In genomic region chr5:181107699-181108098, GRCh38 we compare ENCODE assay signal across 1 cellular context.
TF ChIP-seq lines count a peak whose summit lies in the region.

No MANE protein-coding gene starts in this region.

TF ChIP-seq in K562, 482 proteins besides CTCF, POLR2A, EP300 and RAD21 (continued from another document and continues in another):
- no peak for TF ChIP-seq BCLAF1 (IDR thresholded peaks at IDR 0.05; ENCODE audit: borderline replicate concordance in 1 of 2, control insufficient read depth in 1 of 2, low read depth in 2 of 2, low read length in 1 of 2)
- TF ChIP-seq CBFA2T2 (conservative IDR thresholded peaks at IDR 0.05) = peak; percentile 83
- no peak for TF ChIP-seq ZNF717 (CRISPR knock-in tag; IDR thresholded peaks at IDR 0.05)
- no peak for TF ChIP-seq MEIS2 (IDR thresholded peaks at IDR 0.05; ENCODE audit: partially characterized antibody)
- TF ChIP-seq SMARCB1 (IDR thresholded peaks at IDR 0.05; ENCODE audit: insufficient read length, low read depth) = no peak
- TF ChIP-seq VEZF1 (CRISPR knock-in tag; IDR thresholded peaks at IDR 0.05) = no peak
- no peak for TF ChIP-seq LARP7 (IDR thresholded peaks at IDR 0.05)
- no peak for TF ChIP-seq GABPA (tag; conservative IDR thresholded peaks at IDR 0.05; ENCODE audit: low read depth)
- no peak for TF ChIP-seq HLTF (IDR thresholded peaks at IDR 0.05)
- 0 out of 2 replicates have a peak, but pooled peaks have one; percentile 24 for TF ChIP-seq ZEB2 (IDR thresholded peaks at IDR 0.05)
- no peak for TF ChIP-seq ETV1 (tag; conservative IDR thresholded peaks at IDR 0.05; ENCODE audit: low read depth)
- no peak for TF ChIP-seq SAFB2 (IDR thresholded peaks at IDR 0.05; ENCODE audit: borderline replicate concordance, low read depth, low read length, severe bottlenecking)
- no peak for TF ChIP-seq BCL6 (CRISPR knock-in tag; IDR thresholded peaks at IDR 0.05)
- no peak for TF ChIP-seq NFXL1 (CRISPR knock-in tag; IDR thresholded peaks at IDR 0.05)
- no peak for TF ChIP-seq ZNF274 (IDR thresholded peaks at IDR 0.05; ENCODE audit: borderline replicate concordance, low read depth, low read length)
- TF ChIP-seq DMBX1 (CRISPR knock-in tag; IDR thresholded peaks at IDR 0.05; ENCODE audit: borderline replicate concordance) = no peak
- no peak; the same call in 1 of the 2 replicates for TF ChIP-seq MAX (CRISPR knock-in tag; IDR thresholded peaks at IDR 0.05)
- no peak for TF ChIP-seq GTF3C2 (IDR thresholded peaks at IDR 0.05; ENCODE audit: borderline replicate concordance, extremely low read depth, insufficient read length)
- no peak for TF ChIP-seq E2F3 (CRISPR knock-in tag; IDR thresholded peaks at IDR 0.05)
- TF ChIP-seq ZNF324 (CRISPR knock-in tag; IDR thresholded peaks at IDR 0.05) = no peak
- peak; percentile 61; the same call in 1 of the 2 replicates for TF ChIP-seq JUND (IDR thresholded peaks at IDR 0.05; ENCODE audit: borderline replicate concordance, low read depth, low read length)
- no peak for TF ChIP-seq JUND (tag; IDR thresholded peaks at IDR 0.05; ENCODE audit: borderline replicate concordance, low read depth, low read length)
- no peak for TF ChIP-seq MCM2 (IDR thresholded peaks at IDR 0.05; ENCODE audit: low read depth)
- peak; percentile 40; the same call in 1 of the 2 replicates for TF ChIP-seq MBD2 (IDR thresholded peaks at IDR 0.05; ENCODE audit: borderline replicate concordance, low read depth)
- TF ChIP-seq L3MBTL2 (IDR thresholded peaks at IDR 0.05) = peak; percentile 29; the same call in 1 of the 2 replicates
- TF ChIP-seq POLR2B (IDR thresholded peaks at IDR 0.05; ENCODE audit: low read depth, partially characterized antibody) = no peak
- TF ChIP-seq MYNN (IDR thresholded peaks at IDR 0.05) = peak; percentile 66
- no peak for TF ChIP-seq MYNN (CRISPR knock-in tag; IDR thresholded peaks at IDR 0.05)
- no peak for TF ChIP-seq POLR3G (IDR thresholded peaks at IDR 0.05; ENCODE audit: extremely low read depth, insufficient read length, insufficient replicate concordance)
- no peak for TF ChIP-seq UBTF (IDR thresholded peaks at IDR 0.05; ENCODE audit: borderline replicate concordance in 1 of 2, low read depth in 2 of 2, low read length in 2 of 2)
- peak; percentile 23; the same call in 1 of the 2 replicates for TF ChIP-seq CC2D1A (IDR thresholded peaks at IDR 0.05)
- TF ChIP-seq ZFX (CRISPR knock-in tag; IDR thresholded peaks at IDR 0.05) = no peak
- peak; percentile 58 for TF ChIP-seq NFIC (IDR thresholded peaks at IDR 0.05)
- no peak for TF ChIP-seq PCBP1 (IDR thresholded peaks at IDR 0.05; ENCODE audit: low read depth, low read length, poor library complexity, severe bottlenecking)
- TF ChIP-seq ZNF699 (CRISPR knock-in tag; IDR thresholded peaks at IDR 0.05; ENCODE audit: insufficient replicate concordance) = no peak
- 0 out of 2 replicates have a peak, but pooled peaks have one; percentile 41 for TF ChIP-seq CREB1 (IDR thresholded peaks at IDR 0.05)
- TF ChIP-seq CREB1 (CRISPR knock-in tag; IDR thresholded peaks at IDR 0.05) = 0 out of 2 replicates have a peak, but pooled peaks have one; percentile 14
- no peak for TF ChIP-seq BCOR (IDR thresholded peaks at IDR 0.05)
- no peak for TF ChIP-seq ZNF551 (CRISPR knock-in tag; IDR thresholded peaks at IDR 0.05)
- no peak for TF ChIP-seq E2F5 (CRISPR knock-in tag; IDR thresholded peaks at IDR 0.05)
- TF ChIP-seq ID3 (CRISPR knock-in tag; IDR thresholded peaks at IDR 0.05) = no peak
- no peak for TF ChIP-seq ID3 (tag; IDR thresholded peaks at IDR 0.05)
- TF ChIP-seq POU5F1 (IDR thresholded peaks at IDR 0.05; ENCODE audit: borderline replicate concordance, low read depth, low read length, partially characterized antibody) = no peak
- no peak for TF ChIP-seq ZKSCAN8 (CRISPR knock-in tag; IDR thresholded peaks at IDR 0.05)
- no peak for TF ChIP-seq ZNF778 (CRISPR knock-in tag; IDR thresholded peaks at IDR 0.05)
- no peak for TF ChIP-seq RUNX1 (IDR thresholded peaks at IDR 0.05; ENCODE audit: low read depth)
- no peak for TF ChIP-seq ZNF384 (IDR thresholded peaks at IDR 0.05; ENCODE audit: low read depth, low read length)
- no peak for TF ChIP-seq PHB (CRISPR knock-in tag; IDR thresholded peaks at IDR 0.05)
- no peak for TF ChIP-seq ZBTB11 (CRISPR knock-in tag; IDR thresholded peaks at IDR 0.05)
- no peak for TF ChIP-seq NCOA1 (IDR thresholded peaks at IDR 0.05; ENCODE audit: low read depth)
- no peak for TF ChIP-seq MXD1 (CRISPR knock-in tag; IDR thresholded peaks at IDR 0.05; ENCODE audit: borderline replicate concordance, poor library complexity, severe bottlenecking)
- TF ChIP-seq ESRRB (CRISPR knock-in tag; IDR thresholded peaks at IDR 0.05; ENCODE audit: borderline replicate concordance) = no peak
- TF ChIP-seq KAT2B (IDR thresholded peaks at IDR 0.05; ENCODE audit: low read depth, low read length) = no peak
- TF ChIP-seq GATA2 (CRISPR knock-in tag; IDR thresholded peaks at IDR 0.05) = 0 out of 2 replicates have a peak, but pooled peaks have one; percentile 32
- TF ChIP-seq SMARCC2 (IDR thresholded peaks at IDR 0.05; ENCODE audit: low read depth) = no peak
